Comparison of ENCODE assay signal across 8 cellular contexts in the genomic region with DNA sequence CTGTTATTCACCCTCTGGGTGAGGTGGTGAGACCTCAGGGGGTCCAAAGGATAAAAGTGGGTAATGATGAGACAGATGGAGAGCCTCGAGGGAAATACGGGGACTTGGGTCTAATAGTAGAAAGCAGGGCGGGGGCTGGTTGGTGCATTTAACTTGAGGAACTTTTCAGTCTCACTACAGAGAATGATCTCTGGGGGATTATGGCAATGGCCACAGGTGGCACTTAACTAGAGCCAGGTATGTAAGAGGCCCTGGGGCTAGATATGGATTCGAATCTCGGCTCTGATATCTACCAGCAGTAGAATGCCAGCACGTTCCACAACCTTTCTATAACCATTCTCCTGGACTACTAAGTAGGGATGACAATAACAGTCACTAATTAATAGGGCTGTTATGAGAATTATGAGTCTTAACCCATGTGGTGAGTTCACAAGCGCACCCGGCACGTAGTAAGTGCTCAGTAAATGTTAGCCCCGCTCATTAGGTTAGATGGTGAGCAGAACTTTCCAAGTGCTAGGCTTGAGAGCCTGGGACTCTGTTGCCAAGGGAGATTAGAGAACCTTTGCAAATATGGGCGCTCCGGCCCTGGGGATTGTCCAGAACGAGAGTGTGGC. TPM values are rescaled to one million over a fixed set of nuclear protein-coding genes. Genes with fewer than 3 reads are reported as not detected.
DNase-seq lines count a peak whose midpoint lies in the region; ATAC-seq, FAIRE-seq and TF ChIP-seq lines count a peak whose summit lies in the region.

No MANE protein-coding gene starts in this region.

- DNase-seq in activated T-cell treated with anti-CD3 and anti-CD28 coated beads, Interleukin-2, amount 50 U/mL, for 24 hours: no peak
- DNase-seq in activated T-cell treated with anti-CD3 and anti-CD28 coated beads for 4 hours (no peak), activated B cell treated with CpG ODN at 0.5 μM for 24 hours (no peak), HepG2 (ENCODE audit: low spot score) (no peak)
- DNase-seq in stimulated activated CD4-positive, alpha-beta T cell treated with anti-CD3 and anti-CD28 coated beads, Interleukin-15, amount 100 ng/mL, for 24 hours: no peak
- no peak for DNase-seq in stimulated activated CD4-positive, alpha-beta T cell treated with anti-CD3 and anti-CD28 coated beads, Interleukin-12 subunit alpha, Interleukin-12 subunit beta, amount 100 ng/mL, for 4 hours
- no peak for DNase-seq in stimulated activated CD4-positive, alpha-beta T cell treated with anti-CD3 and anti-CD28 coated beads, Interleukin-2, amount 100 ng/mL, for 24 hours

- ATAC-seq in activated B cell treated with CpG ODN at 0.5 μM for 24 hours (ENCODE audit: low read depth) (peak; percentile 3), HepG2 (no peak)

- H3K9ac ChIP-seq in HepG2 (ENCODE audit: insufficient read depth, low read depth, low read length): peak overlapping the region; percentile 39; the same call in 1 of the 2 replicates

- no peak for TF ChIP-seq RAD21 in HepG2 (CRISPR knock-in tag; IDR thresholded peaks at IDR 0.05)

- 51% methylated on average over 13 of the region's 13 CpGs for WGBS in HepG2 (ENCODE audit: low lambda C conversion rate)

- no peaks in the 10 kb centered on the region for H3K9me3 ChIP-seq in HepG2 (ENCODE audit: low read length)

- peak overlapping the region; percentile 79 for H3K4me3 Mint-ChIP-seq in activated T-cell treated with anti-CD3 and anti-CD28 coated beads, Interleukin-2, amount 50 U/mL, for 24 hours
- H3K4me3 Mint-ChIP-seq in activated B cell treated with CpG ODN at 0.5 μM for 24 hours: peak overlapping the region; percentile 86

- H3K4me2 ChIP-seq in HepG2 (ENCODE audit: low read depth, low read length): peak overlapping the region; percentile 79

- CTCF ChIA-PET in activated B cell treated with CpG ODN at 0.5 μM for 24 hours (lab: Charles Lee): interaction anchor here (1.1 to 3.0 kb wide), 3 partner anchors 12 to 383 kb away, joined by 3 to 11 read pairs (median 8); no protein-coding TSS in a partner anchor
- CTCF ChIA-PET in HepG2 (lab: Yijun Ruan, JAX; ENCODE audit: low intra/inter-chr PET ratio, low total read pairs): no interaction called here

- H4K20me1 ChIP-seq in HepG2 (ENCODE audit: insufficient read depth, low read length): no peaks in the 10 kb centered on the region

- TF ChIP-seq POLR2A in HepG2 (IDR thresholded peaks at IDR 0.05; ENCODE audit: insufficient read depth in 1 of 2, low read depth in 2 of 2, low read length in 2 of 2): no peak

- peaks cover 0 to 12% of the 10 kb centered on the region in 2 experiments; a peak in 2 of 5 replicates for H3K27me3 ChIP-seq in HepG2 (ENCODE audit: control insufficient read depth in 1 of 2, insufficient read depth in 2 of 2, low read length in 2 of 2)

- peaks cover 28% of the 10 kb centered on the region for H3K4me1 Mint-ChIP-seq in activated T-cell treated with anti-CD3 and anti-CD28 coated beads, Interleukin-2, amount 50 U/mL, for 24 hours (ENCODE audit: low read depth)
- peaks cover 43% of the 10 kb centered on the region for H3K4me1 Mint-ChIP-seq in activated B cell treated with CpG ODN at 0.5 μM for 24 hours

- in situ Hi-C loops in HepG2 (cut with HindIII; ENCODE audit: extremely low pct_ligation_motif_present, low pct_unique_long_range_greater_than_20kb): loop anchor here (5.0 to 25.0 kb wide), 3 partner anchors 287 to 615 kb away; no protein-coding TSS in a partner anchor

- POLR2A ChIA-PET in activated B cell treated with CpG ODN at 0.5 μM for 24 hours (lab: Charles Lee): interaction anchor here (0.7 to 3.7 kb wide), 10 partner anchors 26 to 1287 kb away, joined by 3 to 64 read pairs (median 4); no protein-coding TSS in a partner anchor
- POLR2A ChIA-PET in HepG2 (lab: Yijun Ruan, JAX): interaction anchor here (0.8 to 2.7 kb wide), 3 partner anchors 36 to 129 kb away, joined by 3 to 22 read pairs (median 3); no protein-coding TSS in a partner anchor

- intact Hi-C loops in activated B cell treated with CpG ODN at 0.5 μM for 24 hours (cut with micrococcal nuclease): loop anchor here (1.0 to 10.0 kb wide), 3 partner anchors 13 to 1067 kb away; partner anchors contain the start of genes FGD6 and VEZT
- intact Hi-C loops in HepG2 (cut with micrococcal nuclease; ENCODE audit: unreplicated experiment): loop anchor here (5.0 to 10.0 kb wide), 2 partner anchors 130 to 157 kb away; no protein-coding TSS in a partner anchor

- no peak overlapping the region for H3K27ac ChIP-seq in HepG2 (ENCODE audit: extremely low read length, insufficient read depth, low read length)
- H3K27ac ChIP-seq in temporal lobe (ENCODE audit: low read depth, low read length): peak overlapping the region; percentile 27

- TF ChIP-seq CTCF in activated B cell treated with CpG ODN at 0.5 μM for 24 hours (IDR thresholded peaks at IDR 0.05) (no peak), HepG2 (CRISPR knock-in tag; IDR thresholded peaks at IDR 0.05) (no peak)

- H3K9me3 Mint-ChIP-seq in activated T-cell treated with anti-CD3 and anti-CD28 coated beads, Interleukin-2, amount 50 U/mL, for 24 hours: no peaks in the 10 kb centered on the region
- no peaks in the 10 kb centered on the region for H3K9me3 Mint-ChIP-seq in activated B cell treated with CpG ODN at 0.5 μM for 24 hours

- H3K4me3 ChIP-seq in HepG2 (replicated peaks in 1 of 3; ENCODE audit: insufficient read depth in 1 of 3, low read depth in 2 of 3, low read length in 3 of 3): peak overlapping the region; percentile 67 to 90 (median 76); a peak in 5 of 6 replicates

- H3K27me3 Mint-ChIP-seq in activated T-cell treated with anti-CD3 and anti-CD28 coated beads, Interleukin-2, amount 50 U/mL, for 24 hours: peaks cover 37% of the 10 kb centered on the region
- no peaks in the 10 kb centered on the region for H3K27me3 Mint-ChIP-seq in activated B cell treated with CpG ODN at 0.5 μM for 24 hours

- TSS peak; percentile 18 for BruUV-seq in HepG2 (replicated peaks; lab: Mats Ljungman, UMichigan)

- H3K27ac Mint-ChIP-seq in activated T-cell treated with anti-CD3 and anti-CD28 coated beads, Interleukin-2, amount 50 U/mL, for 24 hours: no peak overlapping the region
- H3K27ac Mint-ChIP-seq in activated B cell treated with CpG ODN at 0.5 μM for 24 hours: peak overlapping the region; percentile 84

- TF ChIP-seq EP300 in HepG2 (IDR thresholded peaks at IDR 0.05; ENCODE audit: low read depth in 2 of 2, low read length in 2 of 2) (no peak), HepG2 (CRISPR knock-in tag; IDR thresholded peaks at IDR 0.05; ENCODE audit: borderline replicate concordance) (no peak)

- peaks cover 13% of the 10 kb centered on the region for H3K79me2 ChIP-seq in HepG2 (ENCODE audit: insufficient read depth, low read length)

- H3K36me3 Mint-ChIP-seq in activated T-cell treated with anti-CD3 and anti-CD28 coated beads, Interleukin-2, amount 50 U/mL, for 24 hours (ENCODE audit: low read depth): no peaks in the 10 kb centered on the region
- H3K36me3 Mint-ChIP-seq in activated B cell treated with CpG ODN at 0.5 μM for 24 hours (ENCODE audit: low read depth): peaks cover 3% of the 10 kb centered on the region

- H2AFZ ChIP-seq in HepG2 (ENCODE audit: low read length): no peak overlapping the region

- H3K4me1 ChIP-seq in HepG2 (ENCODE audit: insufficient read depth, low read length): peaks cover 56% of the 10 kb centered on the region

- no peaks in the 10 kb centered on the region for H3K36me3 ChIP-seq in HepG2 (replicated peaks in 1 of 2; ENCODE audit: control insufficient read depth in 1 of 2, insufficient read depth in 2 of 2, low read length in 2 of 2)

- FAIRE-seq in HepG2 (lab: Jason Lieb, UNC): no peak

TF ChIP-seq in HepG2, 621 proteins besides CTCF, POLR2A, EP300 and RAD21 (continues in another document):
- TF ChIP-seq KDM1A (CRISPR knock-in tag; IDR thresholded peaks at IDR 0.05): peak; percentile 61; the same call in 1 of the 2 replicates

RNA-seq across cellular contexts. Expression of gene PLXNC1, which starts 0.9 kb away (rescaled TPM):
- total RNA-seq in activated B cell treated with CpG ODN at 0.5 μM for 24 hours (27.0 and 30.9 TPM in 2 replicates), HepG2 (2016; rRNA removed; fragmentation: Illumina TruSeq; extraction: Trizol) (7.3 and 11.2 TPM in 2 replicates), temporal lobe (74.3 TPM)
- 8.1 and 9.0 TPM in 2 replicates for total RNA-seq in HepG2 (2016; cell fraction: cytosol; rRNA removed; fragmentation: Illumina TruSeq; extraction: Trizol; ENCODE audit: low read depth)
- 6.3 and 12.7 TPM in 2 replicates for total RNA-seq in HepG2 (2016; cell fraction: insoluble cytoplasmic fraction; rRNA removed; fragmentation: Illumina TruSeq; extraction: Trizol)
- 2.8 and 3.1 TPM in 2 replicates for total RNA-seq in HepG2 (2016; cell fraction: membrane; rRNA removed; fragmentation: Illumina TruSeq; extraction: Trizol)
- 20.3 and 30.3 TPM in 2 replicates for total RNA-seq in HepG2 (2016; cell fraction: nucleus; rRNA removed; fragmentation: Illumina TruSeq; extraction: Trizol)
- polyA plus RNA-seq in HepG2 (2011; rRNA removed): 6.0 and 6.6 TPM in 2 replicates
- polyA plus RNA-seq in HepG2 (2011; cell fraction: cytosol; rRNA removed): 2.7 and 3.6 TPM in 2 replicates
- polyA plus RNA-seq in HepG2 (2011; cell fraction: nucleus; rRNA removed): 13.0 and 16.5 TPM in 2 replicates
- 4.8 and 5.2 TPM in 2 replicates for polyA plus RNA-seq in HepG2 (2012)
- polyA plus RNA-seq in HepG2 (2016; cell fraction: cytosol; fragmentation: Illumina TruSeq; extraction: Trizol; ENCODE audit: low read depth): 0.16 and 0.22 TPM in 2 replicates
- 3.0 and 3.1 TPM in 2 replicates for polyA plus RNA-seq in HepG2 (2016; cell fraction: insoluble cytoplasmic fraction; fragmentation: Illumina TruSeq; extraction: Trizol; ENCODE audit: low read depth)
- 0.32 and 0.63 TPM in 2 replicates for polyA plus RNA-seq in HepG2 (2016; cell fraction: membrane; fragmentation: Illumina TruSeq; extraction: Trizol; ENCODE audit: low read depth)
- 13.8 and 13.9 TPM in 2 replicates for polyA plus RNA-seq in HepG2 (2016; cell fraction: nucleus; fragmentation: Illumina TruSeq; extraction: Trizol; ENCODE audit: insufficient read depth, low read depth)
- polyA minus RNA-seq in HepG2 (2011; rRNA and poly(A)+ RNA removed; ENCODE audit: low replicate concordance): 0.37 and 27.7 TPM in 2 replicates
- polyA minus RNA-seq in HepG2 (2011; cell fraction: cytosol; rRNA and poly(A)+ RNA removed): 6.3 and 6.7 TPM in 2 replicates
- polyA minus RNA-seq in HepG2 (2011; cell fraction: nucleus; rRNA and poly(A)+ RNA removed): 59.7 and 63.2 TPM in 2 replicates
